In genomic region chr10:43377393-43377883, GRCh38 we compare ENCODE assay signal across 1 cellular context.
TF ChIP-seq lines count a peak whose summit lies in the region.

No MANE protein-coding gene starts in this region.

TF ChIP-seq in HepG2, 621 proteins besides CTCF, POLR2A, EP300 and RAD21 (continued from another document and continues in another):
- TF ChIP-seq ZNF142 (CRISPR knock-in tag; IDR thresholded peaks at IDR 0.05) (no peak), REL (CRISPR knock-in tag; conservative IDR thresholded peaks at IDR 0.05) (no peak), RORA (CRISPR knock-in tag; IDR thresholded peaks at IDR 0.05) (no peak), DRAP1 (CRISPR knock-in tag; IDR thresholded peaks at IDR 0.05) (peak; percentile 61; the same call in 1 of the 2 replicates), RAD51 (IDR thresholded peaks at IDR 0.05; ENCODE audit: borderline replicate concordance) (no peak), PLRG1 (conservative IDR thresholded peaks at IDR 0.05) (no peak), TGIF2 (CRISPR knock-in tag; IDR thresholded peaks at IDR 0.05) (no peak), PAF1 (CRISPR knock-in tag; IDR thresholded peaks at IDR 0.05) (no peak), KLF15 (CRISPR knock-in tag; IDR thresholded peaks at IDR 0.05; ENCODE audit: borderline replicate concordance) (no peak), ETV5 (CRISPR knock-in tag; IDR thresholded peaks at IDR 0.05; ENCODE audit: borderline replicate concordance) (peak; percentile 55; the same call in 1 of the 2 replicates), CCDC6 (CRISPR knock-in tag; IDR thresholded peaks at IDR 0.05) (no peak), ZBTB34 (CRISPR knock-in tag; IDR thresholded peaks at IDR 0.05) (no peak), POLR2AphosphoS5 (IDR thresholded peaks at IDR 0.05; ENCODE audit: low read depth, low read length) (peak; percentile 43; the same call in 1 of the 2 replicates), ZNF512 (CRISPR knock-in tag; IDR thresholded peaks at IDR 0.05) (no peak), POLR2AphosphoS2 (IDR thresholded peaks at IDR 0.05; ENCODE audit: low read depth, low read length) (no peak), ZNF737 (CRISPR knock-in tag; IDR thresholded peaks at IDR 0.05; ENCODE audit: borderline replicate concordance) (no peak), MYC (CRISPR knock-in tag; IDR thresholded peaks at IDR 0.05; ENCODE audit: borderline replicate concordance) (0 out of 2 replicates have a peak, but pooled peaks have one; percentile 27), ZKSCAN8 (CRISPR knock-in tag; IDR thresholded peaks at IDR 0.05; ENCODE audit: borderline replicate concordance) (no peak), ZNF75D (CRISPR knock-in tag; IDR thresholded peaks at IDR 0.05; ENCODE audit: borderline replicate concordance) (no peak), MIER2 (CRISPR knock-in tag; IDR thresholded peaks at IDR 0.05) (no peak; the same call in 1 of the 2 replicates), MXD3 (CRISPR knock-in tag; IDR thresholded peaks at IDR 0.05) (no peak), ZNF235 (CRISPR knock-in tag; IDR thresholded peaks at IDR 0.05; ENCODE audit: borderline replicate concordance) (no peak), ARID4A (CRISPR knock-in tag; IDR thresholded peaks at IDR 0.05; ENCODE audit: borderline replicate concordance) (peak; percentile 66; the same call in 1 of the 2 replicates), HNRNPL (IDR thresholded peaks at IDR 0.05; ENCODE audit: low read depth, low read length) (no peak), NFKBIZ (CRISPR knock-in tag; IDR thresholded peaks at IDR 0.05) (no peak), SMARCC2 (IDR thresholded peaks at IDR 0.05) (no peak), SIX4 (CRISPR knock-in tag; IDR thresholded peaks at IDR 0.05) (no peak)
- TF ChIP-seq, protein P1, sequence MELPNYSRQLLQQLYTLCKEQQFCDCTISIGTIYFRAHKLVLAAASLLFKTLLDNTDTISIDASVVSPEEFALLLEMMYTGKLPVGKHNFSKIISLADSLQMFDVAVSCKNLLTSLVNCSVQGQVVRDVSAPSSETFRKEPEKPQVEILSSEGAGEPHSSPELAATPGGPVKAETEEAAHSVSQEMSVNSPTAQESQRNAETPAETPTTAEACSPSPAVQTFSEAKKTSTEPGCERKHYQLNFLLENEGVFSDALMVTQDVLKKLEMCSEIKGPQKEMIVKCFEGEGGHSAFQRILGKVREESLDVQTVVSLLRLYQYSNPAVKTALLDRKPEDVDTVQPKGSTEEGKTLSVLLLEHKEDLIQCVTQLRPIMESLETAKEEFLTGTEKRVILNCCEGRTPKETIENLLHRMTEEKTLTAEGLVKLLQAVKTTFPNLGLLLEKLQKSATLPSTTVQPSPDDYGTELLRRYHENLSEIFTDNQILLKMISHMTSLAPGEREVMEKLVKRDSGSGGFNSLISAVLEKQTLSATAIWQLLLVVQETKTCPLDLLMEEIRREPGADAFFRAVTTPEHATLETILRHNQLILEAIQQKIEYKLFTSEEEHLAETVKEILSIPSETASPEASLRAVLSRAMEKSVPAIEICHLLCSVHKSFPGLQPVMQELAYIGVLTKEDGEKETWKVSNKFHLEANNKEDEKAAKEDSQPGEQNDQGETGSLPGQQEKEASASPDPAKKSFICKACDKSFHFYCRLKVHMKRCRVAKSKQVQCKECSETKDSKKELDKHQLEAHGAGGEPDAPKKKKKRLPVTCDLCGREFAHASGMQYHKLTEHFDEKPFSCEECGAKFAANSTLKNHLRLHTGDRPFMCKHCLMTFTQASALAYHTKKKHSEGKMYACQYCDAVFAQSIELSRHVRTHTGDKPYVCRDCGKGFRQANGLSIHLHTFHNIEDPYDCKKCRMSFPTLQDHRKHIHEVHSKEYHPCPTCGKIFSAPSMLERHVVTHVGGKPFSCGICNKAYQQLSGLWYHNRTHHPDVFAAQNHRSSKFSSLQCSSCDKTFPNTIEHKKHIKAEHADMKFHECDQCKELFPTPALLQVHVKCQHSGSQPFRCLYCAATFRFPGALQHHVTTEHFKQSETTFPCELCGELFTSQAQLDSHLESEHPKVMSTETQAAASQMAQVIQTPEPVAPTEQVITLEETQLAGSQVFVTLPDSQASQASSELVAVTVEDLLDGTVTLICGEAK (IDR thresholded peaks at IDR 0.05): no peak
- TF ChIP-seq, protein P1 (CRISPR knock-in tag; IDR thresholded peaks at IDR 0.05): no peak
